In the genomic region with DNA sequence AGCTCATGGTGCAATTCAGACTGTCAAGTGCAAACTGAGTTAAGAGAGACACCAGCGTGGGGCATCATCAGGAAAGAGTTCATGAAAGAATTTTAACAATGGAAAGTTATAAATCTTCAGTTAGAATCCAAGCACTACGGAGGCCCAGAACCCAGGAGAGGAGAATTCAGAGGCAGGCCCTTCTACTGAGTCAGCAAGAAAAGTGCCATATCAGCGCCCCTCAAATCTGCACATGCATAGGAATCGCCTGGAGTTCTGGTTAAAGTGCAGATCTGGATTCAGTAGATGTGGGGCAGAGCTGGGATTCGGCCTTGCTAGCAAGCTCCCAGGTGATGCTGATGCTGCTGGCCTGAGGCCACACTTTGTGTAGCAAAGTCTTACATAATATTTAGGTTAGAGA, we compare ENCODE assay signal across 28 cellular contexts. TPM values are rescaled to one million over a fixed set of nuclear protein-coding genes. Genes with fewer than 3 reads are reported as not detected.
DNase-seq lines count a peak whose midpoint lies in the region; ATAC-seq lines count a peak whose summit lies in the region.
"Had no signal": no experiment of that assay in that cellular context is flagged by ENCODE, and none has a peak within 500 bp of the region (broad histone marks: within the 10 kb centered on the region; RNA-seq: fewer than 3 reads in every experiment).

No MANE protein-coding gene starts in this region.

- peaks cover 35% of the 10 kb centered on the region for H3K36me3 Mint-ChIP-seq in T-helper 2 cell treated with Interferon-gamma antibody and Interleukin-4, amounts not matched to agents 5 μg/mL and 100 μg/mL, for 36 hours (ENCODE audit: low read depth)
- H3K36me3 Mint-ChIP-seq in T-helper 17 cell (ENCODE audit: low read depth) = peaks cover 2% of the 10 kb centered on the region
- peaks cover 11% of the 10 kb centered on the region for H3K36me3 Mint-ChIP-seq in natural killer cell treated with Interleukin-12 subunit alpha and Interleukin-12 subunit beta and Interleukin-15 and Interleukin-18, amount 100 ng/mL, for 72 hours

- H3K4me2 ChIP-seq in BLaER1 = 0 out of 2 replicates have a peak overlapping the region, but pooled peaks have one; percentile 58
- H3K4me2 ChIP-seq: PC-9 had no signal

- H3K9me3 Mint-ChIP-seq in T-helper 2 cell treated with Interferon-gamma antibody and Interleukin-4, amounts not matched to agents 5 μg/mL and 100 μg/mL, for 36 hours = no peaks in the 10 kb centered on the region
- H3K9me3 Mint-ChIP-seq in natural killer cell treated with Interleukin-12 subunit alpha and Interleukin-12 subunit beta and Interleukin-15 and Interleukin-18, amount 100 ng/mL, for 72 hours = no peaks in the 10 kb centered on the region
- H3K9me3 Mint-ChIP-seq: activated naive CD4-positive, alpha-beta T cell treated with anti-CD3 and anti-CD28 coated beads for 36 hours had no signal

- H3K4me1 ChIP-seq in BLaER1 = peaks cover 100% of the 10 kb centered on the region
- H3K4me1 ChIP-seq: psoas muscle had no signal

- H3K4me3 Mint-ChIP-seq in T-helper 2 cell treated with Interferon-gamma antibody and Interleukin-4, amounts not matched to agents 5 μg/mL and 100 μg/mL, for 36 hours = peak overlapping the region; percentile 13
- H3K4me3 Mint-ChIP-seq in T-helper 17 cell = no peak overlapping the region
- H3K4me3 Mint-ChIP-seq in natural killer cell treated with Interleukin-12 subunit alpha and Interleukin-12 subunit beta and Interleukin-15 and Interleukin-18, amount 100 ng/mL, for 72 hours = peak overlapping the region; percentile 41
- H3K4me3 Mint-ChIP-seq: activated naive CD4-positive, alpha-beta T cell treated with anti-CD3 and anti-CD28 coated beads for 36 hours; HFFc6 had no signal

- H4K20me1 ChIP-seq in BLaER1 = peaks cover 100% of the 10 kb centered on the region

- peaks cover 63% of the 10 kb centered on the region for H3K4me1 Mint-ChIP-seq in T-helper 2 cell treated with Interferon-gamma antibody and Interleukin-4, amounts not matched to agents 5 μg/mL and 100 μg/mL, for 36 hours (ENCODE audit: low read depth)
- H3K4me1 Mint-ChIP-seq in T-helper 17 cell = peaks cover 57% of the 10 kb centered on the region
- peaks cover 85 to 87% of the 10 kb centered on the region in 2 donors for H3K4me1 Mint-ChIP-seq in natural killer cell treated with Interleukin-12 subunit alpha and Interleukin-12 subunit beta and Interleukin-15 and Interleukin-18, amount 100 ng/mL, for 72 hours (ENCODE audit: low read depth in 2 of 2)

- H3K9ac ChIP-seq in BLaER1 = no peak overlapping the region

- no peaks in the 10 kb centered on the region for H3K27me3 Mint-ChIP-seq in T-helper 2 cell treated with Interferon-gamma antibody and Interleukin-4, amounts not matched to agents 5 μg/mL and 100 μg/mL, for 36 hours (ENCODE audit: low read depth)
- no peaks in the 10 kb centered on the region for H3K27me3 Mint-ChIP-seq in T-helper 17 cell
- no peaks in the 10 kb centered on the region for H3K27me3 Mint-ChIP-seq in natural killer cell treated with Interleukin-12 subunit alpha and Interleukin-12 subunit beta and Interleukin-15 and Interleukin-18, amount 100 ng/mL, for 72 hours

- peaks cover 12% of the 10 kb centered on the region; the same call in 1 of the 2 replicates for H3K9me3 ChIP-seq in BLaER1
- no peaks in the 10 kb centered on the region for H3K9me3 ChIP-seq in T-helper 17 cell (ENCODE audit: control insufficient read depth, low read length, poor library complexity, severe bottlenecking)
- H3K9me3 ChIP-seq: heart left ventricle, left ventricle myocardium inferior, MG63, psoas muscle had no signal

- peaks cover 34% of the 10 kb centered on the region for H3K36me3 ChIP-seq in BLaER1
- H3K36me3 ChIP-seq: brain microvascular endothelial cell, heart left ventricle, left ventricle myocardium inferior, MG63, WERI-Rb-1 had no signal

- no peak overlapping the region for H3K27ac Mint-ChIP-seq in T-helper 2 cell treated with Interferon-gamma antibody and Interleukin-4, amounts not matched to agents 5 μg/mL and 100 μg/mL, for 36 hours
- peak overlapping the region; percentile 99 for H3K27ac Mint-ChIP-seq in T-helper 17 cell
- peak overlapping the region; percentile 5 to 72 for H3K27ac Mint-ChIP-seq in natural killer cell treated with Interleukin-12 subunit alpha and Interleukin-12 subunit beta and Interleukin-15 and Interleukin-18, amount 100 ng/mL, for 72 hours
- H3K27ac Mint-ChIP-seq: activated naive CD4-positive, alpha-beta T cell treated with anti-CD3 and anti-CD28 coated beads for 36 hours; HFFc6 had no signal

- DNase-seq in T-helper 2 cell treated with Interferon-gamma antibody and Interleukin-4, amounts not matched to agents 5 μg/mL and 100 μg/mL, for 36 hours (ENCODE audit: low spot score) = no peak
- no peak for DNase-seq in T-helper 2 cell
- no peak for DNase-seq in T-helper 17 cell
- DNase-seq in natural killer cell treated with Interleukin-12 subunit alpha and Interleukin-12 subunit beta and Interleukin-15 and Interleukin-18, amount 100 ng/mL, for 72 hours (ENCODE audit: low spot score) = no peak
- no peak for DNase-seq in NCI-H69 (lab: John Stamatoyannopoulos, UW)
- DNase-seq in HUDEP-2 (lab: John Stamatoyannopoulos, UW; ENCODE audit: unreplicated experiment in 76 of 76) = no peak
- DNase-seq: activated CD4-positive, alpha-beta T cell treated with anti-CD3 and anti-CD28 coated beads for 48 hours; activated naive CD4-positive, alpha-beta T cell treated with anti-CD3 and anti-CD28 coated beads for 36 hours; amniotic stem cell; brain microvascular endothelial cell; DMS53; foreskin melanocyte; GOT3; heart left ventricle; KBM-7; left ventricle myocardium inferior; MG63; NCI-H1930; NCI-H510A; nucleus accumbens; PC-9; psoas muscle; stimulated activated CD4-positive, alpha-beta T cell treated with anti-CD3 and anti-CD28 coated beads, Interleukin-4, amount 100 ng/mL, for 4 hours; T1000; WERI-Rb-1 had no signal

- no peak for ATAC-seq in T-helper 17 cell
- no peak for ATAC-seq in natural killer cell treated with Interleukin-12 subunit alpha and Interleukin-12 subunit beta and Interleukin-15 and Interleukin-18, amount 100 ng/mL, for 72 hours
- no peak for ATAC-seq in HG03520 (IDR thresholded peaks at IDR 0.05; ENCODE audit: unreplicated experiment)
- ATAC-seq: heart left ventricle, psoas muscle had no signal

- no peak overlapping the region for H3K27ac ChIP-seq in BLaER1
- H3K27ac ChIP-seq: brain microvascular endothelial cell, heart left ventricle, left ventricle myocardium inferior, PC-9, psoas muscle, WERI-Rb-1 had no signal

- no peaks in the 10 kb centered on the region for H3K27me3 ChIP-seq in BLaER1
- H3K27me3 ChIP-seq: brain microvascular endothelial cell, heart left ventricle, MG63 had no signal

- H3K4me3 ChIP-seq in BLaER1 = no peak overlapping the region
- H3K4me3 ChIP-seq: heart left ventricle, left ventricle myocardium inferior, MG63, PC-9, psoas muscle had no signal

RNA-seq across cellular contexts. Expression of gene CHST11, which starts 45.9 kb away (rescaled TPM):
- total RNA-seq in T-helper 17 cell = 10 to 100 TPM; 76.6 to 78.3 TPM
- total RNA-seq in natural killer cell treated with Interleukin-12 subunit alpha and Interleukin-12 subunit beta and Interleukin-15 and Interleukin-18, amount 100 ng/mL, for 72 hours = 100 to 1,000 TPM; 195 to 374 TPM
